8 cellular contexts compared by ENCODE assay signal in genomic region chr6:26217714-26218075, GRCh38.
DNase-seq lines count a peak whose midpoint lies in the region; ATAC-seq, FAIRE-seq and TF ChIP-seq lines count a peak whose summit lies in the region.

No MANE protein-coding gene starts in this region.

- no peak overlapping the region for H3K4me3 Mint-ChIP-seq in activated CD8-positive, alpha-beta T cell treated with anti-CD3 and anti-CD28 coated beads, Interleukin-2, amount 10 ng/mL, durations not matched to agents 7 days and 5 days

- no peaks in the 10 kb centered on the region for H3K27me3 Mint-ChIP-seq in activated CD8-positive, alpha-beta T cell treated with anti-CD3 and anti-CD28 coated beads, Interleukin-2, amount 10 ng/mL, durations not matched to agents 7 days and 5 days (ENCODE audit: low read depth)

- H3K9me3 ChIP-seq in right atrium auricular region: no peaks in the 10 kb centered on the region

- H3K4me1 Mint-ChIP-seq in activated CD8-positive, alpha-beta T cell treated with anti-CD3 and anti-CD28 coated beads, Interleukin-2, amount 10 ng/mL, durations not matched to agents 7 days and 5 days (ENCODE audit: low read depth): peaks cover 43% of the 10 kb centered on the region

- peak overlapping the region; percentile 48 to 61 for H3K4me3 ChIP-seq in right atrium auricular region

- no peaks in the 10 kb centered on the region for H3K27me3 ChIP-seq in right atrium auricular region

- no peak for ATAC-seq in left ventricle myocardium superior
- no peak for ATAC-seq in activated CD8-positive, alpha-beta T cell treated with anti-CD3 and anti-CD28 coated beads, Interleukin-2, amount 10 ng/mL, durations not matched to agents 7 days and 5 days
- ATAC-seq in left lobe of liver: no peak
- no peak for ATAC-seq in GM19328 (IDR thresholded peaks at IDR 0.05; ENCODE audit: unreplicated experiment)

- H3K36me3 Mint-ChIP-seq in activated CD8-positive, alpha-beta T cell treated with anti-CD3 and anti-CD28 coated beads, Interleukin-2, amount 10 ng/mL, durations not matched to agents 7 days and 5 days (ENCODE audit: low read depth): no peaks in the 10 kb centered on the region

- intact Hi-C loops in left ventricle myocardium superior (cut with micrococcal nuclease): no loop called here

- H3K27ac ChIP-seq in right atrium auricular region: peak overlapping the region; percentile 93 to 95

- no peaks in the 10 kb centered on the region for H3K9me3 Mint-ChIP-seq in activated CD8-positive, alpha-beta T cell treated with anti-CD3 and anti-CD28 coated beads, Interleukin-2, amount 10 ng/mL, durations not matched to agents 7 days and 5 days (ENCODE audit: insufficient read depth)

- POLR2A ChIA-PET in activated CD8-positive, alpha-beta T cell treated with anti-CD3 and anti-CD28 coated beads, Interleukin-2, amount 10 ng/mL, durations not matched to agents 7 days and 5 days (lab: Charles Lee): interaction anchor here (0.8 to 27.2 kb wide), 16 partner anchors 8 to 915 kb away, joined by 3 to 2224 read pairs (median 78); a partner anchor contains a TSS

- no peak for TF ChIP-seq CTCF in right atrium auricular region (IDR thresholded peaks at IDR 0.05)

- CTCF ChIA-PET in activated CD8-positive, alpha-beta T cell treated with anti-CD3 and anti-CD28 coated beads, Interleukin-2, amount 10 ng/mL, durations not matched to agents 7 days and 5 days (lab: Charles Lee): interaction anchor here (1.9 to 3.1 kb wide), 4 partner anchors 12 to 42 kb away, joined by 10 to 16 read pairs (median 13); a partner anchor contains a TSS

- no peak overlapping the region for H3K27ac Mint-ChIP-seq in activated CD8-positive, alpha-beta T cell treated with anti-CD3 and anti-CD28 coated beads, Interleukin-2, amount 10 ng/mL, durations not matched to agents 7 days and 5 days

- H3K4me1 ChIP-seq in right atrium auricular region: peaks cover 0 to 22% of the 10 kb centered on the region in 2 donors

- DNase-seq in right atrium auricular region (ENCODE audit: low spot score) (no peak), left ventricle myocardium superior (no peak), kidney glomerular epithelial cell (lab: John Stamatoyannopoulos, UW) (peak; percentile 43), COR-L47 (lab: John Stamatoyannopoulos, UW) (no peak), left lobe of liver (ENCODE audit: low spot score) (no peak), frontal cortex (ENCODE audit: low spot score in 2 of 2) (no peak)
- DNase-seq in activated CD8-positive, alpha-beta T cell treated with anti-CD3 and anti-CD28 coated beads, Interleukin-2, amount 10 ng/mL, durations not matched to agents 7 days and 5 days: peak; percentile 52

- no peak for FAIRE-seq in frontal cortex (lab: Jason Lieb, UNC)

- no peaks in the 10 kb centered on the region for H3K36me3 ChIP-seq in right atrium auricular region

Comparison
In these comparisons a context has a peak if more than half of its experiments do, and no peak if none do; other contexts are left out.
1. DNase-seq: peak in activated CD8-positive, alpha-beta T cell treated with anti-CD3 and anti-CD28 coated beads, Interleukin-2, amount 10 ng/mL, durations not matched to agents 7 days and 5 days (single experiment) and kidney glomerular epithelial cell (single experiment); none in right atrium auricular region (single experiment), left ventricle myocardium superior (single experiment), COR-L47 (single experiment), left lobe of liver (single experiment) and frontal cortex (0 of 2).